Comparison of ENCODE assay signal across 8 cellular contexts in the genomic region with DNA sequence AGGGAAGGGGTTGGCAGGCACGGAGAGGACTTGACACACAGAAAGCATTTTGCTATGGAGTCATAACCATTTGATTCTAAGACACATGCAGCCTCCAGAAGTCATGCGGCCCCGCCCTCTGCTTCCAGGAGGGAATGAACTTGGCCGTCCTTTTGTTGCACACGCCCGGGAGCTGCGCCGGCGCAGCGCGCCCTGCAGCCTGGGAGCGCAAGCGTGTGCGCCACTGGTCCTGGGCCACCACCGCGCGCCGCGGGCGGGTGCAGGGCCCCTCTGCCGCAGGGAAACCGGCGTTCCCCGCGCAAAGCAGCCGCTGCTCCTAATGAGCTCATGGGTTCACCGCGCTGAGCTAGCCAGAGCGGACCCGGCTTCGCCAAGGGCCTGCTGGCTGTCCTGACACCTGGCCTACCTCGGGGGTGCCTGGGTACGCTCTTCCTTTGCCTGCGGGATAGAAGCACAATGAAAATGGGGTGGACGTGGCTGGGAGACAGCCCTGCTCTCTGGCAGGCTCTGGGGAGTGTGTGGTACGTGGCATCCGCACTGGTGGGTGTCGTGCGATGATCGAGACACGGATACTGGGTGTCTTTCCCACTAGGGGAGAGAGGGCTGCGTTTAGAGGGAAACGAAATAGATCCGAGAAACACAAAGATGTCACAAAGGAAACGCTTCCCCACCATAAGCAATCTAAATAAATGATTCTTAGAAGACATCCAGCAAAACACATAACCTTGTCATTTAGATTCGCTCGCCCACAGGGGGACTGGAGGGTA. TPM values are rescaled to one million over a fixed set of nuclear protein-coding genes. Genes with fewer than 3 reads are reported as not detected.
DNase-seq lines count a peak whose midpoint lies in the region; ATAC-seq, FAIRE-seq and TF ChIP-seq lines count a peak whose summit lies in the region.

No MANE protein-coding gene starts in this region.

- H3K27ac Mint-ChIP-seq in natural killer cell (no peak overlapping the region), type B pancreatic cell (peak overlapping the region; percentile 87)

- H3K9me3 Mint-ChIP-seq in natural killer cell = no peaks in the 10 kb centered on the region
- no peaks in the 10 kb centered on the region for H3K9me3 Mint-ChIP-seq in type B pancreatic cell

- ATAC-seq in natural killer cell = peak in 2 of 3 donors; percentile 19 to 25

- TF ChIP-seq CTCF in natural killer cell (IDR thresholded peaks at IDR 0.05) (no peak), type B pancreatic cell (conservative IDR thresholded peaks at IDR 0.05) (no peak)

- H3K4me1 Mint-ChIP-seq in natural killer cell = peaks cover 15 to 16% of the 10 kb centered on the region in 2 donors
- H3K4me1 Mint-ChIP-seq in type B pancreatic cell (ENCODE audit: unreplicated experiment) = peaks cover 13% of the 10 kb centered on the region

- H3K27me3 Mint-ChIP-seq in natural killer cell (ENCODE audit: low read depth in 2 of 2) = peaks cover 42 to 54% of the 10 kb centered on the region in 2 donors
- H3K27me3 Mint-ChIP-seq in type B pancreatic cell = peaks cover 19% of the 10 kb centered on the region

- intact Hi-C loops in natural killer cell (cut with micrococcal nuclease) = loop anchor here (2.0 kb wide), 1 partner anchor 193 kb away; no protein-coding TSS in a partner anchor

- FAIRE-seq in frontal cortex (lab: Jason Lieb, UNC) = no peak

- DNase-seq in C1 segment of cervical spinal cord (lab: John Stamatoyannopoulos, UW) (peak in 12 of 14 donors; percentile 20 to 85 (median 56)), H7 (peak; percentile 93), NCI-H774 (lab: John Stamatoyannopoulos, UW) (peak; percentile 32), frontal cortex (ENCODE audit: low spot score in 2 of 2) (peak; percentile 73 to 82), natural killer cell (no peak), type B pancreatic cell (ENCODE audit: extremely low spot score, unreplicated experiment) (peak; percentile 73), NK-92 (lab: John Stamatoyannopoulos, UW; ENCODE audit: unreplicated experiment) (no peak)
- peak; percentile 44 for DNase-seq in activated naive CD4-positive, alpha-beta T cell treated with anti-CD3 and anti-CD28 coated beads, Interleukin-2, amount 50 U/mL, for 16 hours

- H3K36me3 Mint-ChIP-seq in natural killer cell (no peaks in the 10 kb centered on the region), type B pancreatic cell (no peaks in the 10 kb centered on the region)

- peaks cover 24% of the 10 kb centered on the region for H3K27me3 ChIP-seq in H7 (ENCODE audit: control insufficient read depth, insufficient read depth, low read length)

- peak overlapping the region; percentile 82 for H3K4me3 Mint-ChIP-seq in natural killer cell
- H3K4me3 Mint-ChIP-seq in type B pancreatic cell = peak overlapping the region; percentile 100

- H3K4me3 ChIP-seq in H7 (ENCODE audit: insufficient read depth, low read depth, low read length) = peak overlapping the region; percentile 55

- H3K36me3 ChIP-seq in H7 (replicated peaks; ENCODE audit: control insufficient read depth, insufficient read depth, low read length) = no peaks in the 10 kb centered on the region

RNA-seq across cellular contexts. Expression of a gene that starts 0.7 kb away (rescaled TPM):
- total RNA-seq in H7 (2014; rRNA removed; shearing (Covaris generic)) = 11.8 and 12.3 TPM in 2 replicates
- total RNA-seq in frontal cortex = 44.8 TPM
- total RNA-seq in natural killer cell = 10 to 100 TPM; 17.1 to 36.3 (median 34.3) TPM
- 36.4 and 56.4 TPM in 2 replicates for total RNA-seq in type B pancreatic cell (ENCODE audit: low replicate concordance)

RNA-seq across cellular contexts. Expression of a gene that starts 54.1 kb away (rescaled TPM):
- 29.7 and 34.5 TPM in 2 replicates for total RNA-seq in H7 (2014; rRNA removed; shearing (Covaris generic))
- 9.4 TPM for total RNA-seq in frontal cortex
- 10 to 100 TPM; 27.6 to 37.4 (median 31.2) TPM for total RNA-seq in natural killer cell
- 41.0 and 46.3 TPM in 2 replicates for total RNA-seq in type B pancreatic cell (ENCODE audit: low replicate concordance)

Comparison
In these comparisons a context has a peak if more than half of its experiments do, and no peak if none do; other contexts are left out.
1. DNase-seq: peak in C1 segment of cervical spinal cord (12 of 14), H7 (single experiment), NCI-H774 (single experiment), activated naive CD4-positive, alpha-beta T cell treated with anti-CD3 and anti-CD28 coated beads, Interleukin-2, amount 50 U/mL, for 16 hours (single experiment), frontal cortex (2 of 2) and type B pancreatic cell (single experiment); none in natural killer cell (single experiment) and NK-92 (single experiment).